Comparison of ENCODE assay signal across 17 cellular contexts in the genomic region with DNA sequence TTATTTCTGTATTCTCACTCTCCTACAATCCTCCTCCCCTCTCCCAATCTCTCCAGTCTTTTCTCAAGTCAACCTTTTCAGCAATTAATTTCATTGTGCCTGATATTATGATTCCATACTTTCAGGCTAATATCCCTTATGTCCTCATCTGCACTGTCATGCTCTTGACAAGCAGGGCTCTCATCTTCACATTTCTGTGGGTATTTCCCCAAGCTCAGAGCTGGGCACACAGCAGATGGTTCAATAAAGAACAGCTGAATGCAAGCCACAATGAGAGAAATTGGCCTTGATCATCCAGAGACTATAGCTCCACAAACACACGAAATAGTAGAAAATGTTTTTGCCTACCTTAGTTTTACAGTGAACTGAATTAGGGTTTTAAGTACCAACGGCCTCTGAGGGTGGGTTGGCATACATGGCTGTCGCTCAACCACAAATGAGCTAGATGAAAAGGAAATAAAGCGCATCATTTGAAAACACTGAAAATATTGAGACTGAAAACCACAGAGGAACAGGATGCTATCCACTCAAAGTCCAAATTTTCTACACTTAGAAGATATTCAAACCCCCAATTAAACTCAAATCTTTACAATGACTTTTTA. TPM values are rescaled to one million over a fixed set of nuclear protein-coding genes. Genes with fewer than 3 reads are reported as not detected.
DNase-seq lines count a peak whose midpoint lies in the region; ATAC-seq and TF ChIP-seq lines count a peak whose summit lies in the region.
"Had no signal": no experiment of that assay in that cellular context is flagged by ENCODE, and none has a peak within 500 bp of the region (broad histone marks: within the 10 kb centered on the region; RNA-seq: fewer than 3 reads in every experiment).

No MANE protein-coding gene starts in this region.

- POLR2A ChIA-PET in activated CD4-positive, alpha-beta memory T cell treated with anti-CD3 and anti-CD28 coated beads for 36 hours (lab: Charles Lee) = interaction anchor here (1.0 to 1.8 kb wide), 3 partner anchors 9 to 88 kb away, joined by 3 to 11 read pairs (median 3); partner anchors contain the start of gene STAT4
- POLR2A ChIA-PET in WTC11 (lab: Charles Lee) = no interaction called here

- peak overlapping the region; percentile 2 for H3K4me3 Mint-ChIP-seq in activated CD4-positive, alpha-beta memory T cell treated with anti-CD3 and anti-CD28 coated beads for 36 hours
- peak overlapping the region; percentile 67 to 70 for H3K4me3 Mint-ChIP-seq in stimulated activated naive CD8-positive, alpha-beta T cell treated with anti-CD3 and anti-CD28 coated beads, Interleukin-15, amount 100 ng/mL, for 72 hours
- H3K4me3 Mint-ChIP-seq in WTC11 = no peak overlapping the region
- H3K4me3 Mint-ChIP-seq: brain had no signal

- TF ChIP-seq CTCF in right atrium auricular region (IDR thresholded peaks at IDR 0.05) (no peak), WTC11 (IDR thresholded peaks at IDR 0.05) (no peak), left lung (IDR thresholded peaks at IDR 0.05) (no peak)

- H3K9me3 ChIP-seq in right atrium auricular region = no peaks in the 10 kb centered on the region
- H3K9me3 ChIP-seq in effector memory CD4-positive, alpha-beta T cell (ENCODE audit: control insufficient read depth, low read length) = no peaks in the 10 kb centered on the region
- H3K9me3 ChIP-seq in left lung = no peaks in the 10 kb centered on the region
- H3K9me3 ChIP-seq: upper lobe of left lung had no signal

- H3K36me3 ChIP-seq in right atrium auricular region = peaks cover 17% of the 10 kb centered on the region
- H3K36me3 ChIP-seq in effector memory CD4-positive, alpha-beta T cell (ENCODE audit: control insufficient read depth, insufficient read depth, low read length) = no peaks in the 10 kb centered on the region
- H3K36me3 ChIP-seq in left lung = no peaks in the 10 kb centered on the region
- H3K36me3 ChIP-seq: upper lobe of left lung had no signal

- H3K27ac Mint-ChIP-seq in activated CD4-positive, alpha-beta memory T cell treated with anti-CD3 and anti-CD28 coated beads for 36 hours = peak overlapping the region; percentile 60
- peak overlapping the region; percentile 83 to 95 for H3K27ac Mint-ChIP-seq in stimulated activated naive CD8-positive, alpha-beta T cell treated with anti-CD3 and anti-CD28 coated beads, Interleukin-15, amount 100 ng/mL, for 72 hours
- no peak overlapping the region for H3K27ac Mint-ChIP-seq in WTC11
- H3K27ac Mint-ChIP-seq: brain had no signal

- H3K27me3 Mint-ChIP-seq in activated CD4-positive, alpha-beta memory T cell treated with anti-CD3 and anti-CD28 coated beads for 36 hours = no peaks in the 10 kb centered on the region
- no peaks in the 10 kb centered on the region for H3K27me3 Mint-ChIP-seq in stimulated activated naive CD8-positive, alpha-beta T cell treated with anti-CD3 and anti-CD28 coated beads, Interleukin-15, amount 100 ng/mL, for 72 hours
- no peaks in the 10 kb centered on the region for H3K27me3 Mint-ChIP-seq in WTC11 (ENCODE audit: low read depth)
- H3K27me3 Mint-ChIP-seq: brain had no signal

- no peaks in the 10 kb centered on the region for H3K27me3 ChIP-seq in right atrium auricular region
- H3K27me3 ChIP-seq in effector memory CD4-positive, alpha-beta T cell (replicated peaks; ENCODE audit: control insufficient read depth, insufficient read depth, low read length, poor library complexity, severe bottlenecking) = no peaks in the 10 kb centered on the region
- no peaks in the 10 kb centered on the region for H3K27me3 ChIP-seq in left lung
- H3K27me3 ChIP-seq: upper lobe of left lung had no signal

- no peaks in the 10 kb centered on the region for H3K9me3 Mint-ChIP-seq in activated CD4-positive, alpha-beta memory T cell treated with anti-CD3 and anti-CD28 coated beads for 36 hours
- peaks cover 0 to 7% of the 10 kb centered on the region in 2 donors for H3K9me3 Mint-ChIP-seq in stimulated activated naive CD8-positive, alpha-beta T cell treated with anti-CD3 and anti-CD28 coated beads, Interleukin-15, amount 100 ng/mL, for 72 hours
- no peaks in the 10 kb centered on the region for H3K9me3 Mint-ChIP-seq in WTC11
- H3K9me3 Mint-ChIP-seq: brain had no signal

- intact Hi-C loops in Right ventricle myocardium inferior (cut with DNase I) = no loop called here
- intact Hi-C loops in activated CD4-positive, alpha-beta memory T cell treated with anti-CD3 and anti-CD28 coated beads for 36 hours (cut with micrococcal nuclease) = no loop called here
- intact Hi-C loops in left lung (cut with DNase I) = no loop called here

- peaks cover 70% of the 10 kb centered on the region for H3K4me1 Mint-ChIP-seq in activated CD4-positive, alpha-beta memory T cell treated with anti-CD3 and anti-CD28 coated beads for 36 hours (ENCODE audit: low read depth)
- H3K4me1 Mint-ChIP-seq in stimulated activated naive CD8-positive, alpha-beta T cell treated with anti-CD3 and anti-CD28 coated beads, Interleukin-15, amount 100 ng/mL, for 72 hours = peaks cover 71% of the 10 kb centered on the region
- peaks cover 4% of the 10 kb centered on the region for H3K4me1 Mint-ChIP-seq in WTC11
- H3K4me1 Mint-ChIP-seq: brain had no signal

- peaks cover 45% of the 10 kb centered on the region for H3K36me3 Mint-ChIP-seq in activated CD4-positive, alpha-beta memory T cell treated with anti-CD3 and anti-CD28 coated beads for 36 hours
- H3K36me3 Mint-ChIP-seq in WTC11 = no peaks in the 10 kb centered on the region
- H3K36me3 Mint-ChIP-seq: brain had no signal

- H3K4me3 ChIP-seq in right atrium auricular region (no peak overlapping the region), left lung (no peak overlapping the region)
- no peak overlapping the region for H3K4me3 ChIP-seq in effector memory CD4-positive, alpha-beta T cell (ENCODE audit: insufficient read depth, low read depth, low read length, poor library complexity, severe bottlenecking)
- H3K4me3 ChIP-seq: smooth muscle cell, upper lobe of left lung had no signal

- no peak overlapping the region for H3K27ac ChIP-seq in right atrium auricular region
- peak overlapping the region; percentile 60 for H3K27ac ChIP-seq in effector memory CD4-positive, alpha-beta T cell (ENCODE audit: insufficient read depth, low read length, poor library complexity, severe bottlenecking)
- H3K27ac ChIP-seq in left lung = no peak overlapping the region
- H3K27ac ChIP-seq: upper lobe of left lung had no signal

- ATAC-seq in Right ventricle myocardium inferior (no peak), WTC11 (no peak), left lung (no peak)
- ATAC-seq in stimulated activated naive CD8-positive, alpha-beta T cell treated with anti-CD3 and anti-CD28 coated beads, Interleukin-15, amount 100 ng/mL, for 72 hours = peak; percentile 69
- ATAC-seq: left lobe of liver had no signal

- DNase-seq in Right ventricle myocardium inferior (ENCODE audit: missing footprints) = peak; percentile 53
- no peak for DNase-seq in right atrium auricular region (ENCODE audit: low spot score)
- peak; percentile 26 for DNase-seq in activated CD4-positive, alpha-beta memory T cell treated with anti-CD3 and anti-CD28 coated beads for 36 hours
- no peak for DNase-seq in effector memory CD4-positive, alpha-beta T cell
- DNase-seq in stimulated activated naive CD8-positive, alpha-beta T cell treated with anti-CD3 and anti-CD28 coated beads, Interleukin-15, amount 100 ng/mL, for 72 hours = peak in 1 of 2 donors; percentile 20
- no peak for DNase-seq in RKO (ENCODE audit: low spot score)
- no peak for DNase-seq in WTC11 (ENCODE audit: low spot score)
- DNase-seq in left lung = no peak
- DNase-seq: DMS53; GOT3; NCI-H748 treated with DMSO at 0.1 percent for 48 hours; SIG-M5; stimulated activated CD4-positive, alpha-beta T cell treated with anti-CD3 and anti-CD28 coated beads, Interleukin-4, amount 100 ng/mL, for 1 hour; upper lobe of left lung had no signal

- H3K4me1 ChIP-seq in right atrium auricular region = no peaks in the 10 kb centered on the region
- peaks cover 45% of the 10 kb centered on the region for H3K4me1 ChIP-seq in effector memory CD4-positive, alpha-beta T cell (ENCODE audit: control insufficient read depth, insufficient read depth, low read length, poor library complexity, severe bottlenecking)
- H3K4me1 ChIP-seq in left lung = peaks cover 0 to 17% of the 10 kb centered on the region in 2 donors

- CTCF ChIA-PET in activated CD4-positive, alpha-beta memory T cell treated with anti-CD3 and anti-CD28 coated beads for 36 hours (lab: Charles Lee) = interaction anchor here (0.8 to 5.2 kb wide), 8 partner anchors 9 to 133 kb away, joined by 3 to 30 read pairs (median 4); no protein-coding TSS in a partner anchor
- CTCF ChIA-PET in WTC11 (lab: Charles Lee) = interaction anchor here (4.2 kb wide), 1 partner anchor 9 kb away, joined by 29 read pairs; no protein-coding TSS in a partner anchor

TF ChIP-seq in WTC11, 78 proteins besides CTCF, POLR2A, EP300 and RAD21 (continues in another document):
- TF ChIP-seq ZBTB43 (CRISPR knock-in tag; IDR thresholded peaks at IDR 0.05) = no peak
- TF ChIP-seq ZNF671 (CRISPR knock-in tag; IDR thresholded peaks at IDR 0.05) = no peak
- no peak for TF ChIP-seq USF2 (CRISPR knock-in tag; IDR thresholded peaks at IDR 0.05)
- TF ChIP-seq TEAD1 (CRISPR knock-in tag; IDR thresholded peaks at IDR 0.05) = no peak
- TF ChIP-seq TCF7 (CRISPR knock-in tag; IDR thresholded peaks at IDR 0.05; ENCODE audit: low read depth) = no peak

RNA-seq across cellular contexts. Expression of gene STAT1, which starts 47.5 kb away (rescaled TPM):
- total RNA-seq in Right ventricle myocardium inferior = 35.5 TPM
- total RNA-seq in right atrium auricular region = 10 to 100 TPM; 34.8 to 36.6 TPM
- total RNA-seq in activated CD4-positive, alpha-beta memory T cell treated with anti-CD3 and anti-CD28 coated beads for 36 hours = 100 to 1,000 TPM; 309 to 314 TPM
- total RNA-seq in WTC11 (2021) = 36.1 to 41.3 TPM (median 39.5 TPM) in 3 replicates
- total RNA-seq in left lung = 100 to 1,000 TPM; 118 to 144 TPM

Comparison
In these comparisons a context has a peak if more than half of its experiments do, and no peak if none do; other contexts are left out.
1. DNase-seq: peak in Right ventricle myocardium inferior (single experiment) and activated CD4-positive, alpha-beta memory T cell treated with anti-CD3 and anti-CD28 coated beads for 36 hours (single experiment); none in right atrium auricular region (single experiment), effector memory CD4-positive, alpha-beta T cell (0 of 3), RKO (single experiment), WTC11 (single experiment) and left lung (0 of 2).